Comparison of ENCODE assay signal across 13 cellular contexts in genomic region chr12:30047499-30048262, GRCh38.
DNase-seq lines count a peak whose midpoint lies in the region; ATAC-seq and TF ChIP-seq lines count a peak whose summit lies in the region.
"Had no signal": no experiment of that assay in that cellular context is flagged by ENCODE, and none has a peak within 500 bp of the region (broad histone marks: within the 10 kb centered on the region; RNA-seq: fewer than 3 reads in every experiment).

No MANE protein-coding gene starts in this region.

- no peak overlapping the region for H3K27ac Mint-ChIP-seq in T-helper 17 cell
- H3K27ac Mint-ChIP-seq: activated naive CD8-positive, alpha-beta T cell treated with anti-CD3 and anti-CD28 coated beads, Interleukin-2, amount 50 U/mL, for 24 hours; naive thymus-derived CD8-positive, alpha-beta T cell; stimulated activated naive B cell treated with anti-CD40 and anti-IgM and Interleukin-4, amounts not matched to agents 10 μg/mL and 1 μg/mL and 100 μg/mL, for 72 hours; T-helper 2 cell treated with Interferon-gamma antibody and Interleukin-4, amounts not matched to agents 5 μg/mL and 100 μg/mL, for 36 hours had no signal

- DNase-seq in HS-27A (ENCODE audit: low read depth) (peak; percentile 94), NCI-H748 (lab: John Stamatoyannopoulos, UW; ENCODE audit: unreplicated experiment) (peak; percentile 85), cortex of kidney (lab: John Stamatoyannopoulos, UW) (peak; percentile 4), T-helper 17 cell (no peak), smooth muscle cell (lab: John Stamatoyannopoulos, UW; ENCODE audit: unreplicated experiment) (no peak)
- no peak for DNase-seq in stimulated activated CD4-positive, alpha-beta T cell treated with anti-CD3 and anti-CD28 coated beads, Interleukin-2, amount 100 ng/mL, for 48 hours
- DNase-seq: activated naive CD8-positive, alpha-beta T cell treated with anti-CD3 and anti-CD28 coated beads, Interleukin-2, amount 50 U/mL, for 24 hours; naive thymus-derived CD8-positive, alpha-beta T cell; NCI-H1048; stimulated activated naive B cell treated with anti-CD40 and anti-IgM and Interleukin-4, amounts not matched to agents 10 μg/mL and 1 μg/mL and 100 μg/mL, for 72 hours had no signal

- H3K27ac ChIP-seq in smooth muscle cell (ENCODE audit: low read depth), result no peak overlapping the region

- no peaks in the 10 kb centered on the region for H3K27me3 ChIP-seq in neuron (ENCODE audit: insufficient read depth, low read length)
- no peaks in the 10 kb centered on the region for H3K27me3 ChIP-seq in smooth muscle cell (ENCODE audit: low read depth)

- TF ChIP-seq CTCF in smooth muscle cell (IDR thresholded peaks at IDR 0.05; ENCODE audit: borderline replicate concordance, insufficient read depth, poor library complexity, severe bottlenecking), result no peak

- no peaks in the 10 kb centered on the region for H3K79me2 ChIP-seq in smooth muscle cell (ENCODE audit: low read depth)

- 90% methylated on average over 5 of the region's 5 CpGs for WGBS in smooth muscle cell (ENCODE audit: low lambda C conversion rate)

- no peak overlapping the region for H3K9ac ChIP-seq in smooth muscle cell (ENCODE audit: low read depth)

- no peaks in the 10 kb centered on the region for H3K36me3 Mint-ChIP-seq in T-helper 17 cell (ENCODE audit: low read depth)
- H3K36me3 Mint-ChIP-seq: naive thymus-derived CD8-positive, alpha-beta T cell; stimulated activated naive B cell treated with anti-CD40 and anti-IgM and Interleukin-4, amounts not matched to agents 10 μg/mL and 1 μg/mL and 100 μg/mL, for 72 hours had no signal

- no peak for ATAC-seq in T-helper 17 cell
- ATAC-seq in HG03442 (IDR thresholded peaks at IDR 0.05; ENCODE audit: unreplicated experiment), result no peak
- ATAC-seq: activated naive CD8-positive, alpha-beta T cell treated with anti-CD3 and anti-CD28 coated beads, Interleukin-2, amount 50 U/mL, for 24 hours; naive thymus-derived CD8-positive, alpha-beta T cell; stimulated activated naive B cell treated with anti-CD40 and anti-IgM and Interleukin-4, amounts not matched to agents 10 μg/mL and 1 μg/mL and 100 μg/mL, for 72 hours had no signal

- no peaks in the 10 kb centered on the region for H3K27me3 Mint-ChIP-seq in T-helper 17 cell
- H3K27me3 Mint-ChIP-seq: activated naive CD8-positive, alpha-beta T cell treated with anti-CD3 and anti-CD28 coated beads, Interleukin-2, amount 50 U/mL, for 24 hours; stimulated activated naive B cell treated with anti-CD40 and anti-IgM and Interleukin-4, amounts not matched to agents 10 μg/mL and 1 μg/mL and 100 μg/mL, for 72 hours had no signal

- H3K4me1 ChIP-seq in neuron (ENCODE audit: insufficient read depth, low read length) (peaks cover 7% of the 10 kb centered on the region), smooth muscle cell (ENCODE audit: low read depth) (peaks cover 8% of the 10 kb centered on the region)

- no peak overlapping the region for H3K4me2 ChIP-seq in smooth muscle cell

- no peaks in the 10 kb centered on the region for H3F3A ChIP-seq in smooth muscle cell (ENCODE audit: low read depth)

- H3K4me1 Mint-ChIP-seq in T-helper 17 cell, result no peaks in the 10 kb centered on the region
- H3K4me1 Mint-ChIP-seq: activated naive CD8-positive, alpha-beta T cell treated with anti-CD3 and anti-CD28 coated beads, Interleukin-2, amount 50 U/mL, for 24 hours; naive thymus-derived CD8-positive, alpha-beta T cell; stimulated activated naive B cell treated with anti-CD40 and anti-IgM and Interleukin-4, amounts not matched to agents 10 μg/mL and 1 μg/mL and 100 μg/mL, for 72 hours had no signal

- H3K4me3 ChIP-seq in neuron (ENCODE audit: low read length), result no peak overlapping the region
- no peak overlapping the region for H3K4me3 ChIP-seq in smooth muscle cell

- no peaks in the 10 kb centered on the region for H3K36me3 ChIP-seq in neuron (ENCODE audit: insufficient read depth, low read length)
- no peaks in the 10 kb centered on the region for H3K36me3 ChIP-seq in smooth muscle cell (ENCODE audit: low read depth)

- H3K9me3 ChIP-seq in neuron (ENCODE audit: low read length) (no peaks in the 10 kb centered on the region), T-helper 17 cell (ENCODE audit: control insufficient read depth, low read length, poor library complexity, severe bottlenecking) (no peaks in the 10 kb centered on the region), smooth muscle cell (replicated peaks; ENCODE audit: low read depth) (no peaks in the 10 kb centered on the region)

- no peak overlapping the region for H3K4me3 Mint-ChIP-seq in T-helper 17 cell
- H3K4me3 Mint-ChIP-seq: activated naive CD8-positive, alpha-beta T cell treated with anti-CD3 and anti-CD28 coated beads, Interleukin-2, amount 50 U/mL, for 24 hours; naive thymus-derived CD8-positive, alpha-beta T cell; stimulated activated naive B cell treated with anti-CD40 and anti-IgM and Interleukin-4, amounts not matched to agents 10 μg/mL and 1 μg/mL and 100 μg/mL, for 72 hours; T-helper 2 cell treated with Interferon-gamma antibody and Interleukin-4, amounts not matched to agents 5 μg/mL and 100 μg/mL, for 36 hours had no signal

- no peaks in the 10 kb centered on the region for H4K20me1 ChIP-seq in smooth muscle cell (ENCODE audit: low read depth)

- H2AFZ ChIP-seq in neuron (ENCODE audit: low read depth, low read length) (peak overlapping the region; percentile 57), smooth muscle cell (ENCODE audit: low read depth) (no peak overlapping the region)

Comparison
In these comparisons a context has a peak if more than half of its experiments do, and no peak if none do; other contexts are left out.
1. DNase-seq: peak in HS-27A (single experiment), NCI-H748 (single experiment) and cortex of kidney (single experiment); none in T-helper 17 cell (0 of 3), stimulated activated CD4-positive, alpha-beta T cell treated with anti-CD3 and anti-CD28 coated beads, Interleukin-2, amount 100 ng/mL, for 48 hours (0 of 2) and smooth muscle cell (single experiment).